ENCODE assay signal across 8 cellular contexts in the genomic region with DNA sequence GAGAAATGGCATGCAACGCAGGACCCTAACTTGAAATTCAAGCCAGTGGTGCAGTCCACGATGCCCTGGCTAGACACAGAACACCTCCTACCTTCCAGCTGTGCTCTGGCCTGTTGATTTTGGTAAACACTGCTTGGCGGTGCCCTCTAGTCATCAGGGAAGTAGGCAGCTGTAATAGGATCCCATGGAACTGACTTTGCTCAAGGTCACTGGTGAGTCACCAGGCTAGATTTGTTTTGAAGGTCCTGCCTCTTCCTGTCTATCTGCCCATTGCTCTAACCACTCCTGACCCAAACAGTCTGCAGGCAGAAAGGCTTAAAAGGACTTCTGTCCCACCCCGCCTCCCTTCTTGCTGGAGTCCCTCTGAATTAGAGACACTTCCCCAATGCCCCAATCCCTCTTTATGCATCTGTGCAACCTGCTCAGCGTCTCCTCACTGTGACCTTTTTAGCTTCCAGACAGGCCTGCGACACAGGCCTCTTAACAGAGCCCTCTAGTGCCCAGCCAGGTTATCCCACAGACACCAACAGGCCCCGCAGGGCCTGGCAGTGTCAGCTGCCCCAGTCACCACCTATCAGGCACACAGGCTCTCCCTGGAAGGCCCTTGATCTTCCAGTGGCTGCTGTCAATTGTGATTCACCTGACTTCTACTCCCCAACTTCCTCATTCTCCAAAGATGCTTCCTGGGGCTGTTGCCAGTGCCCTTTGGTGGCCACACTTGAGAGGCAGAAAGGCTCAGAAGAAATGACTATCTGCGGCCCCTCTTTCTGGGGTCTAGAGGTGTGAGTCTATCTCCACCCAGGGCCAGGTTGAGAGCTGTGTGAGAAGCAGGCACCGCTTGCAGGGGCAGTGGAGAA. TPM values are rescaled to one million over a fixed set of nuclear protein-coding genes. Genes with fewer than 3 reads are reported as not detected.
DNase-seq lines count a peak whose midpoint lies in the region; ATAC-seq, FAIRE-seq and TF ChIP-seq lines count a peak whose summit lies in the region.

No MANE protein-coding gene starts in this region.

- H3K9ac ChIP-seq in astrocyte (ENCODE audit: low read length), result peak overlapping the region; percentile 43

- no peaks in the 10 kb centered on the region for H3K9me2 ChIP-seq in PC-9 (ENCODE audit: insufficient read depth)

- H3K4me1 ChIP-seq in PC-9 (replicated peaks; ENCODE audit: insufficient read depth) (peaks cover 56% of the 10 kb centered on the region), astrocyte (ENCODE audit: insufficient read depth, low read length) (peaks cover 29% of the 10 kb centered on the region), right cardiac atrium (ENCODE audit: control insufficient read depth, insufficient read depth, low read length) (peaks cover 37% of the 10 kb centered on the region)

- TF ChIP-seq CTCF in PC-9 (conservative IDR thresholded peaks at IDR 0.05), result peak; percentile 68; the same call in 1 of the 2 replicates
- TF ChIP-seq CTCF in astrocyte (IDR thresholded peaks at IDR 0.05; ENCODE audit: insufficient read depth, low read depth, low read length), result peak; percentile 17

- H3K27me3 Mint-ChIP-seq in astrocyte (ENCODE audit: low read depth, unreplicated experiment), result no peaks in the 10 kb centered on the region

- H2AFZ ChIP-seq in PC-9 (no peak overlapping the region), astrocyte (ENCODE audit: low read depth, low read length) (no peak overlapping the region)

- H4K20me1 ChIP-seq in PC-9 (ENCODE audit: insufficient read depth) (peaks cover 63% of the 10 kb centered on the region), astrocyte (ENCODE audit: insufficient read depth, low read length) (peaks cover 72% of the 10 kb centered on the region)

- H3K79me2 ChIP-seq in PC-9 (ENCODE audit: low read depth), result peaks cover 82% of the 10 kb centered on the region
- peaks cover 83% of the 10 kb centered on the region for H3K79me2 ChIP-seq in astrocyte (ENCODE audit: insufficient read depth, low read length)

- peaks cover 40% of the 10 kb centered on the region for H3F3A ChIP-seq in PC-9 (ENCODE audit: insufficient read depth, low read depth)

- H3K27me3 ChIP-seq in PC-9 (ENCODE audit: insufficient read depth, low read depth) (no peaks in the 10 kb centered on the region), astrocyte (ENCODE audit: insufficient read depth, low read length) (no peaks in the 10 kb centered on the region), right cardiac atrium (ENCODE audit: control insufficient read depth, insufficient read depth) (no peaks in the 10 kb centered on the region)

- DNase-seq in EL (peak; percentile 91), PC-9 (peak; percentile 87 to 97), astrocyte (ENCODE audit: low read depth) (peak; percentile 81), right cardiac atrium (peak; percentile 45 to 75 (median 72)), skeletal muscle cell (ENCODE audit: low read depth) (peak; percentile 67), inferior parietal cortex (ENCODE audit: extremely low spot score) (no peak)

- whole genome bisulfite sequencing in right cardiac atrium, result 44% methylated on average over 9 of the region's 9 CpGs

- peak overlapping the region; percentile 67 for H3K4me3 Mint-ChIP-seq in astrocyte (ENCODE audit: unreplicated experiment)

- H3K27ac Mint-ChIP-seq in astrocyte (ENCODE audit: unreplicated experiment), result peak overlapping the region; percentile 81

- CTCF ChIA-PET in PC-9 (lab: Charles Lee), result interaction anchor here (0.5 to 1.0 kb wide), 2 partner anchors 50 to 55 kb away, joined by 3 to 4 read pairs; no protein-coding TSS in a partner anchor

- peak overlapping the region; percentile 70 for H3K27ac ChIP-seq in PC-9
- H3K27ac ChIP-seq in astrocyte (ENCODE audit: low read depth, low read length), result peak overlapping the region; percentile 48
- H3K27ac ChIP-seq in right cardiac atrium (ENCODE audit: low read length), result peak overlapping the region; percentile 97

- BruUV-seq in PC-9 (replicated peaks; lab: Mats Ljungman, UMichigan), result no TSS peak

- peaks cover 2% of the 10 kb centered on the region for H3K36me3 Mint-ChIP-seq in astrocyte (ENCODE audit: low read depth, unreplicated experiment)

- H3K36me3 ChIP-seq in PC-9 (ENCODE audit: low read depth) (peaks cover 23% of the 10 kb centered on the region), astrocyte (ENCODE audit: insufficient read depth, low read length) (peaks cover 4% of the 10 kb centered on the region)

- no peaks in the 10 kb centered on the region for H3K9me3 ChIP-seq in PC-9 (ENCODE audit: insufficient read depth, low read depth)
- H3K9me3 ChIP-seq in astrocyte (ENCODE audit: insufficient read depth, low read depth, low read length), result no peaks in the 10 kb centered on the region
- H3K9me3 ChIP-seq in right cardiac atrium (ENCODE audit: control insufficient read depth, low read length), result no peaks in the 10 kb centered on the region

- intact Hi-C loops in PC-9 (cut with micrococcal nuclease; ENCODE audit: unreplicated experiment) (loop anchor here (1.0 to 2.0 kb wide), 2 partner anchors 51 to 122 kb away; partner anchors contain the start of gene ASTL), right cardiac atrium (cut with DNase I) (loop anchor here (5.0 to 10.0 kb wide), 3 partner anchors 53 to 116 kb away; partner anchors contain the start of genes DUSP2 (in 2 of the 4) and STARD7 (in 2 of the 4))

- no peaks in the 10 kb centered on the region for H3K9me3 Mint-ChIP-seq in astrocyte (ENCODE audit: unreplicated experiment)

- no peak for FAIRE-seq in astrocyte (lab: Jason Lieb, UNC)

- peaks cover 38% of the 10 kb centered on the region for H3K4me1 Mint-ChIP-seq in astrocyte (ENCODE audit: low read depth, unreplicated experiment)

- H3K4me2 ChIP-seq in PC-9 (peak overlapping the region; percentile 64), astrocyte (ENCODE audit: low read length) (peak overlapping the region; percentile 76)

- peak; percentile 42 for ATAC-seq in HG03460 (IDR thresholded peaks at IDR 0.05; ENCODE audit: unreplicated experiment)
- peak; percentile 75 to 84 for ATAC-seq in right cardiac atrium
- ATAC-seq in HG03520 (IDR thresholded peaks at IDR 0.05; ENCODE audit: unreplicated experiment), result no peak

- H3K4me3 ChIP-seq in PC-9, result peak overlapping the region; percentile 24; the same call in 1 of the 2 replicates
- H3K4me3 ChIP-seq in astrocyte (ENCODE audit: insufficient read depth, low read depth, low read length), result peak overlapping the region; percentile 5
- no peak overlapping the region for H3K4me3 ChIP-seq in right cardiac atrium (ENCODE audit: low read length)
- no peak overlapping the region for H3K4me3 ChIP-seq in skeletal muscle cell (ENCODE audit: low read depth, low read length)

- POLR2A ChIA-PET in PC-9 (lab: Charles Lee; ENCODE audit: unreplicated experiment), result interaction anchor here (0.6 to 0.8 kb wide), 2 partner anchors 60 to 555 kb away, joined by 3 to 4 read pairs; no protein-coding TSS in a partner anchor

RNA-seq across cellular contexts. Expression of gene TMEM127, which starts 5.2 kb away (rescaled TPM):
- 38.4 and 50.3 TPM in 2 replicates for total RNA-seq in PC-9 (2021)
- total RNA-seq in astrocyte, result 41.7 and 45.5 TPM in 2 replicates
- total RNA-seq in right cardiac atrium, result 10 to 100 TPM; 77.8 to 90.0 (median 84.8) TPM
- 37.0 TPM for polyA plus RNA-seq in right cardiac atrium

RNA-seq across cellular contexts. Expression of gene CIAO1, which starts 5.4 kb away (rescaled TPM):
- total RNA-seq in PC-9 (2021) (85.3 and 99.5 TPM in 2 replicates), astrocyte (56.3 and 58.6 TPM in 2 replicates), right cardiac atrium (10 to 100 TPM; 52.2 to 60.5 (median 56.0) TPM)
- polyA plus RNA-seq in right cardiac atrium, result 30.3 TPM

RNA-seq across cellular contexts. Expression of gene SNRNP200, which starts 44.7 kb away (rescaled TPM):
- total RNA-seq in PC-9 (2021) (214 and 229 TPM in 2 replicates), astrocyte (97.3 and 101 TPM in 2 replicates), right cardiac atrium (10 to 100 TPM; 57.8 to 63.8 (median 60.4) TPM)
- polyA plus RNA-seq in right cardiac atrium, result 41.1 TPM

RNA-seq across cellular contexts. Expression of gene STARD7, which starts 52.0 kb away (rescaled TPM):
- total RNA-seq in PC-9 (2021) (171 and 189 TPM in 2 replicates), astrocyte (101 and 103 TPM in 2 replicates), right cardiac atrium (100 to 1,000 TPM; 142 to 184 (median 156) TPM)
- 61.9 TPM for polyA plus RNA-seq in right cardiac atrium

Comparison
In these comparisons a context has a peak if more than half of its experiments do, and no peak if none do; other contexts are left out.
1. H3K4me3 ChIP-seq: peak in PC-9 (single experiment) and astrocyte (single experiment); none in right cardiac atrium (single experiment) and skeletal muscle cell (single experiment).
2. Peak in every context shown above with its lines, with median percentiles within 50 percentile points of each other: H3K27ac ChIP-seq.